ENCODE assay signal across 14 cellular contexts in the genomic region with DNA sequence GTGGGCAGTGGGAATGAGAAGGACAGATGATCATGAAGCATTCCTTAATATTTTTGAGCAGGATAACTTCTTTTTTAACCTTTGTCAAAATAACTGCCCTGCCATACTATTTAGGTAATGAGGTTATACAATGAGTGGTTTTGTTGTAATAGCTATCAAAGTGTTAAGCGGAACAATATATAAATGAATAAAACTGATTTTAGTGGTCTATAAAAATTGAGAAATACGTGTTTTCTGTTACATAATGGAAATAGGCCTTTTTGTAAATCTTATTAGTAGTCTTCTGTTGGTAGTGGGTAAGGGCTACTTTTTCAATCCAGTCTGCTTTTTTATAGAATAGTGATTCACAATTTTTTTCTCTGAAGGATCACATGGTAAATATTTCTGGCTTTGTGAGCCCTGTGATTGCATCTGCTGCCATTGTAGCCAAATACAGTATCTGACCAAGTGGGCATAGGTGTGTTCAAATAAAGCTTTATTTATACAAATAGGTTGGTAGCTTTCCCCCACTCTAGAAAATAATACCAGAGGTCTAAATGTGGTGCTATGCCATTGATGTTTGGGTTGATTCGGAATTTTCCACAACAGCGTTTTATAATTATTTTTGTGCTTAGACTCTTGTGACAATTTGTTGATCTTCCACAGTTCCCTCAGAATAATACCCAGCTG. TPM values are rescaled to one million over a fixed set of nuclear protein-coding genes. Genes with fewer than 3 reads are reported as not detected.
A peak's percentile ranks its signal among the peaks of the same experiment; 100 is the strongest.
DNase-seq lines count a peak whose midpoint lies in the region; ATAC-seq and TF ChIP-seq lines count a peak whose summit lies in the region.
"Had no signal": no experiment of that assay in that cellular context is flagged by ENCODE, and none has a peak within 500 bp of the region (broad histone marks: within the 10 kb centered on the region; RNA-seq: fewer than 3 reads in every experiment).

No MANE protein-coding gene starts in this region.

- H3K36me3 ChIP-seq in KOPT-K1 (ENCODE audit: insufficient read depth, low read length) (no peaks in the 10 kb centered on the region), osteoblast (ENCODE audit: insufficient read depth, low read length) (peaks cover 16% of the 10 kb centered on the region)
- H3K36me3 ChIP-seq: prostate gland, WERI-Rb-1 had no signal

- peak overlapping the region; percentile 79 to 94 for H3K4me3 Mint-ChIP-seq in activated T-cell treated with anti-CD3 and anti-CD28 coated beads, Interleukin-2, amount 50 U/mL, for 72 hours
- peak overlapping the region; percentile 39 to 91 (median 73) for H3K4me3 Mint-ChIP-seq in brain

- TF ChIP-seq CTCF in brain (conservative IDR thresholded peaks at IDR 0.05) (no peak), osteoblast (IDR thresholded peaks at IDR 0.05; ENCODE audit: extremely low read depth, low read depth, low read length) (no peak)

- H3K27ac ChIP-seq in KOPT-K1 (ENCODE audit: low read depth, low read length, poor library complexity, severe bottlenecking), result peak overlapping the region; percentile 62
- H3K27ac ChIP-seq in osteoblast (ENCODE audit: low read depth, low read length), result peak overlapping the region; percentile 3
- H3K27ac ChIP-seq: prostate gland, WERI-Rb-1 had no signal

- no peak for ATAC-seq in activated T-cell treated with anti-CD3 and anti-CD28 coated beads, Interleukin-2, amount 50 U/mL, for 72 hours (replicated peaks in 1 of 2)

- no peak overlapping the region for H3K4me3 ChIP-seq in osteoblast (ENCODE audit: insufficient read depth, low read length)
- H3K4me3 ChIP-seq: prostate gland had no signal

- H3K9me3 Mint-ChIP-seq in activated T-cell treated with anti-CD3 and anti-CD28 coated beads, Interleukin-2, amount 50 U/mL, for 72 hours, result no peaks in the 10 kb centered on the region
- H3K9me3 Mint-ChIP-seq in brain, result peaks cover 0 to 3% (median 0%) of the 10 kb centered on the region in 5 experiments

- peaks cover 70% of the 10 kb centered on the region for H3K4me1 Mint-ChIP-seq in activated T-cell treated with anti-CD3 and anti-CD28 coated beads, Interleukin-2, amount 50 U/mL, for 72 hours (ENCODE audit: low read depth)
- H3K4me1 Mint-ChIP-seq in brain, result peaks cover 47% of the 10 kb centered on the region

- peak overlapping the region; percentile 88 for H3K4me2 ChIP-seq in osteoblast (ENCODE audit: insufficient read depth, low read length)

- peaks cover 67% of the 10 kb centered on the region for H4K20me1 ChIP-seq in osteoblast (ENCODE audit: insufficient read depth, low read length)

- DNase-seq in activated T-cell treated with anti-CD3 and anti-CD28 coated beads, Interleukin-2, amount 50 U/mL, for 72 hours, result no peak
- no peak for DNase-seq in activated T-cell treated with anti-CD3 and anti-CD28 coated beads for 4 hours
- no peak for DNase-seq in osteoblast (ENCODE audit: insufficient read length, low spot score, missing footprints)
- no peak for DNase-seq in DMS53 treated with DMSO at 0.1 percent for 48 hours (lab: John Stamatoyannopoulos, UW; ENCODE audit: unreplicated experiment)
- DNase-seq in HK-2 (ENCODE audit: unreplicated experiment), result no peak
- DNase-seq in activated CD4-positive, alpha-beta T cell treated with anti-CD3 and anti-CD28 coated beads, Interleukin-2, amount 50 U/mL, for 4 hours, result no peak
- DNase-seq: DMS79; GOT3; NCI-H446 treated with DMSO at 0.1 percent for 48 hours; stimulated activated CD4-positive, alpha-beta T cell treated with anti-CD3 and anti-CD28 coated beads, Interleukin-1b, Interleukin-23, amount 100 ng/mL, for 48 hours; WERI-Rb-1 had no signal

- no peak overlapping the region for H2AFZ ChIP-seq in osteoblast (ENCODE audit: low read length)

- H3K9me3 ChIP-seq in KOPT-K1 (ENCODE audit: insufficient read depth, low read length, poor library complexity, severe bottlenecking), result no peaks in the 10 kb centered on the region
- H3K9me3 ChIP-seq in osteoblast (ENCODE audit: low read depth, low read length), result no peaks in the 10 kb centered on the region
- H3K9me3 ChIP-seq: prostate gland had no signal

- H3K4me1 ChIP-seq in osteoblast (ENCODE audit: insufficient read depth, low read length), result peaks cover 26% of the 10 kb centered on the region

- peak overlapping the region; percentile 84 for H3K27ac Mint-ChIP-seq in activated T-cell treated with anti-CD3 and anti-CD28 coated beads, Interleukin-2, amount 50 U/mL, for 72 hours
- peak overlapping the region in 3 of 5 experiments; percentile 24 to 98 (median 80) for H3K27ac Mint-ChIP-seq in brain

- H3K36me3 Mint-ChIP-seq in activated T-cell treated with anti-CD3 and anti-CD28 coated beads, Interleukin-2, amount 50 U/mL, for 72 hours (ENCODE audit: insufficient read depth in 2 of 2), result peaks cover 3 to 4% of the 10 kb centered on the region in 2 donors
- no peaks in the 10 kb centered on the region for H3K36me3 Mint-ChIP-seq in brain

- H3K79me2 ChIP-seq in osteoblast (ENCODE audit: insufficient read depth, low read length), result peaks cover 99% of the 10 kb centered on the region

- H3K27me3 Mint-ChIP-seq in activated T-cell treated with anti-CD3 and anti-CD28 coated beads, Interleukin-2, amount 50 U/mL, for 72 hours (ENCODE audit: low read depth), result no peaks in the 10 kb centered on the region
- peaks cover 8% of the 10 kb centered on the region for H3K27me3 Mint-ChIP-seq in brain

- no peaks in the 10 kb centered on the region for H3K27me3 ChIP-seq in osteoblast (ENCODE audit: insufficient read depth, low read length)

RNA-seq across cellular contexts. Expression of a gene that starts 4.3 kb away (rescaled TPM):
- total RNA-seq in activated T-cell treated with anti-CD3 and anti-CD28 coated beads, Interleukin-2, amount 50 U/mL, for 72 hours, result 10 to 100 TPM; 55.9 to 64.9 TPM
- polyA plus RNA-seq in brain (ENCODE audit: insufficient read depth, low read depth, low replicate concordance), result 5.5 TPM
- total RNA-seq in osteoblast, result 376 and 377 TPM in 2 replicates
